In genomic region chr19:19488875-19489690, GRCh38 we compare ENCODE assay signal across 8 cellular contexts. TPM values are rescaled to one million over a fixed set of nuclear protein-coding genes. Genes with fewer than 3 reads are reported as not detected.
DNase-seq lines count a peak whose midpoint lies in the region; ATAC-seq and TF ChIP-seq lines count a peak whose summit lies in the region.

No MANE protein-coding gene starts in this region.

- H3K79me2 ChIP-seq in SU-DHL-6 (ENCODE audit: insufficient read depth, low read length) (peaks cover 49% of the 10 kb centered on the region), trophoblast cell (ENCODE audit: control insufficient read depth, insufficient read depth, low read length, poor library complexity) (peaks cover 16% of the 10 kb centered on the region)

- H3K4me3 ChIP-seq in BLaER1 (0 out of 2 replicates have a peak overlapping the region, but pooled peaks have one; percentile 9), SU-DHL-6 (ENCODE audit: insufficient read depth, low read length, poor library complexity, severe bottlenecking) (no peak overlapping the region), trophoblast cell (ENCODE audit: low read depth, low read length) (no peak overlapping the region), tibial artery (peak overlapping the region; percentile 32 to 37)

- H3K14ac ChIP-seq in trophoblast cell (ENCODE audit: low read length) = no peak overlapping the region

- H2AK5ac ChIP-seq in trophoblast cell (ENCODE audit: low read length) = no peak overlapping the region

- peaks cover 97% of the 10 kb centered on the region for H4K20me1 ChIP-seq in BLaER1
- no peaks in the 10 kb centered on the region for H4K20me1 ChIP-seq in SU-DHL-6 (ENCODE audit: low read depth, low read length)

- no peaks in the 10 kb centered on the region for H3K27me3 Mint-ChIP-seq in activated naive CD8-positive, alpha-beta T cell treated with anti-CD3 and anti-CD28 coated beads for 36 hours

- ATAC-seq in GM19351 (IDR thresholded peaks at IDR 0.05; ENCODE audit: unreplicated experiment) (peak; percentile 73), Right ventricle myocardium inferior (peak; percentile 61)

- H3K4me3 Mint-ChIP-seq in activated naive CD8-positive, alpha-beta T cell treated with anti-CD3 and anti-CD28 coated beads for 36 hours = peak overlapping the region; percentile 58

- H3K4me1 Mint-ChIP-seq in activated naive CD8-positive, alpha-beta T cell treated with anti-CD3 and anti-CD28 coated beads for 36 hours = peaks cover 53% of the 10 kb centered on the region

- H2BK12ac ChIP-seq in trophoblast cell (ENCODE audit: low read length) = peak overlapping the region; percentile 44

- H2BK120ac ChIP-seq in trophoblast cell (ENCODE audit: insufficient read depth, low read length, poor library complexity) = peak overlapping the region; percentile 42

- intact Hi-C loops in Right ventricle myocardium inferior (cut with DNase I) (loop anchor here (5.0 kb wide), 1 partner anchor 82 kb away; the partner anchor contains the start of gene GATAD2A), tibial artery (cut with DNase I; ENCODE audit: low total_unique reads) (no loop called here)

- H3K9me2 ChIP-seq in SU-DHL-6 (replicated peaks; ENCODE audit: insufficient read depth, low read length) = no peaks in the 10 kb centered on the region

- H3K27me3 ChIP-seq in BLaER1 (no peaks in the 10 kb centered on the region), SU-DHL-6 (ENCODE audit: low read length) (no peaks in the 10 kb centered on the region), trophoblast cell (ENCODE audit: insufficient read depth, low read length) (no peaks in the 10 kb centered on the region), tibial artery (no peaks in the 10 kb centered on the region)

- WGBS in trophoblast cell (ENCODE audit: extremely low coverage, insufficient coverage, insufficient read length) = no CpG with 5 or more reads among the region's 14 CpGs

- H3F3A ChIP-seq in SU-DHL-6 (ENCODE audit: insufficient read depth) = peaks cover 17% of the 10 kb centered on the region

- no peaks in the 10 kb centered on the region for H3K9me3 ChIP-seq in BLaER1
- H3K9me3 ChIP-seq in SU-DHL-6 (ENCODE audit: insufficient read depth, low read length) = no peaks in the 10 kb centered on the region
- H3K9me3 ChIP-seq in trophoblast cell (ENCODE audit: insufficient read depth, low read depth, low read length) = peaks cover 1% of the 10 kb centered on the region
- H3K9me3 ChIP-seq in tibial artery = no peaks in the 10 kb centered on the region

- TF ChIP-seq CTCF in SU-DHL-6 (IDR thresholded peaks at IDR 0.05; ENCODE audit: insufficient read depth, low read length, poor library complexity, severe bottlenecking) (no peak), tibial artery (IDR thresholded peaks at IDR 0.05) (no peak)

- H3K27ac ChIP-seq in BLaER1 (peak overlapping the region; percentile 79), SU-DHL-6 (ENCODE audit: low read depth, low read length) (peak overlapping the region; percentile 71), trophoblast cell (ENCODE audit: low read depth, low read length) (peak overlapping the region; percentile 81), tibial artery (peak overlapping the region; percentile 78 to 86)

- H3K36me3 ChIP-seq in BLaER1 (peaks cover 56% of the 10 kb centered on the region), SU-DHL-6 (ENCODE audit: low read length) (no peaks in the 10 kb centered on the region), trophoblast cell (ENCODE audit: control insufficient read depth in 1 of 2, insufficient read depth in 2 of 2, low read length in 2 of 2) (peaks cover 32% of the 10 kb centered on the region in 2 experiments), tibial artery (peaks cover 13 to 28% (median 19%) of the 10 kb centered on the region in 3 donors)

- DNase-seq in HUDEP-2 (lab: John Stamatoyannopoulos, UW; ENCODE audit: unreplicated experiment in 76 of 76) (peak in 75 of 76 experiments; percentile 50 to 98 (median 91)), Right ventricle myocardium inferior (ENCODE audit: missing footprints) (peak; percentile 90), trophoblast cell (peak; percentile 82 to 86), tibial artery (peak; percentile 84 to 93)
- peak; percentile 86 for DNase-seq in activated naive CD8-positive, alpha-beta T cell treated with anti-CD3 and anti-CD28 coated beads for 36 hours

- H4K12ac ChIP-seq in trophoblast cell (ENCODE audit: low read depth, low read length) = peak overlapping the region; percentile 16

- H3K4me2 ChIP-seq in BLaER1 (peak overlapping the region; percentile 82), SU-DHL-6 (ENCODE audit: low read depth, low read length, poor library complexity, severe bottlenecking) (peak overlapping the region; percentile 22), trophoblast cell (ENCODE audit: low read length) (peak overlapping the region; percentile 30)

- peak overlapping the region; percentile 31 for H3K18ac ChIP-seq in trophoblast cell (ENCODE audit: low read length)

- H3K4me1 ChIP-seq in BLaER1 = peaks cover 66% of the 10 kb centered on the region
- H3K4me1 ChIP-seq in trophoblast cell (ENCODE audit: control insufficient read depth in 1 of 2, insufficient read depth in 2 of 2, low read length in 2 of 2) = peaks cover 49 to 53% of the 10 kb centered on the region in 2 experiments
- peaks cover 0 to 50% (median 29%) of the 10 kb centered on the region in 4 donors for H3K4me1 ChIP-seq in tibial artery

- H2AFZ ChIP-seq in SU-DHL-6 (ENCODE audit: low read depth, low read length, severe bottlenecking) (no peak overlapping the region), trophoblast cell (ENCODE audit: insufficient read depth, low read length, poor library complexity) (peak overlapping the region; percentile 1)

- peak overlapping the region; percentile 50 for H4K91ac ChIP-seq in trophoblast cell (ENCODE audit: low read depth, low read length)

- H3K27ac Mint-ChIP-seq in activated naive CD8-positive, alpha-beta T cell treated with anti-CD3 and anti-CD28 coated beads for 36 hours = peak overlapping the region; percentile 95

- H4K8ac ChIP-seq in trophoblast cell (ENCODE audit: low read depth, low read length) = no peak overlapping the region

- peak overlapping the region; percentile 42 for H2BK5ac ChIP-seq in trophoblast cell (ENCODE audit: low read depth, low read length, poor library complexity)

- H3K9ac ChIP-seq in BLaER1 (peak overlapping the region; percentile 62), SU-DHL-6 (ENCODE audit: low read length) (peak overlapping the region; percentile 25), trophoblast cell (ENCODE audit: low read length) (no peak overlapping the region)

- peak overlapping the region; percentile 20 for H3K4ac ChIP-seq in trophoblast cell (ENCODE audit: low read depth, low read length)

- H3K79me1 ChIP-seq in trophoblast cell (ENCODE audit: low read length) = peaks cover 15% of the 10 kb centered on the region

- H3K9me3 Mint-ChIP-seq in activated naive CD8-positive, alpha-beta T cell treated with anti-CD3 and anti-CD28 coated beads for 36 hours = no peaks in the 10 kb centered on the region

- no peak overlapping the region for H3K23ac ChIP-seq in trophoblast cell (ENCODE audit: low read length)

- H3K36me3 Mint-ChIP-seq in activated naive CD8-positive, alpha-beta T cell treated with anti-CD3 and anti-CD28 coated beads for 36 hours = peaks cover 8% of the 10 kb centered on the region

RNA-seq across cellular contexts. Expression of gene TSSK6, which starts 26.3 kb away (rescaled TPM):
- 1 to 10 TPM; 3.0 to 3.1 TPM for total RNA-seq in activated naive CD8-positive, alpha-beta T cell treated with anti-CD3 and anti-CD28 coated beads for 36 hours
- total RNA-seq in Right ventricle myocardium inferior = 0.32 TPM
- polyA plus RNA-seq in trophoblast cell (2013) = 1.1 and 1.4 TPM in 2 replicates

RNA-seq across cellular contexts. Expression of gene NDUFA13, which starts 26.9 kb away (rescaled TPM):
- total RNA-seq in activated naive CD8-positive, alpha-beta T cell treated with anti-CD3 and anti-CD28 coated beads for 36 hours = 100 to 1,000 TPM; 306 to 312 TPM
- total RNA-seq in Right ventricle myocardium inferior = 1,344 TPM
- polyA plus RNA-seq in trophoblast cell (2013) = 160 and 164 TPM in 2 replicates

RNA-seq across cellular contexts. Expression of gene YJEFN3, which starts 39.6 kb away (rescaled TPM):
- total RNA-seq in activated naive CD8-positive, alpha-beta T cell treated with anti-CD3 and anti-CD28 coated beads for 36 hours = 1 to 10 TPM; 5.7 to 7.8 TPM
- total RNA-seq in Right ventricle myocardium inferior = 6.5 TPM
- polyA plus RNA-seq in trophoblast cell (2013) = 4.5 and 4.6 TPM in 2 replicates

RNA-seq across cellular contexts. Expression of gene CILP2, which starts 49.0 kb away (rescaled TPM):
- under 1 TPM; 0.18 to 0.23 TPM for total RNA-seq in activated naive CD8-positive, alpha-beta T cell treated with anti-CD3 and anti-CD28 coated beads for 36 hours
- 0.30 TPM for total RNA-seq in Right ventricle myocardium inferior
- 0.52 and 0.56 TPM in 2 replicates for polyA plus RNA-seq in trophoblast cell (2013)

Comparison
In these comparisons a context has a peak if more than half of its experiments do, and no peak if none do; other contexts are left out.
1. H3K4me2 ChIP-seq: peak in every context shown above with its lines; median percentile 82 in BLaER1; 30 in trophoblast cell; 22 in SU-DHL-6.
2. H3K4me3 ChIP-seq: peak in BLaER1 (single experiment) and tibial artery (2 of 2); none in SU-DHL-6 (single experiment) and trophoblast cell (single experiment).
3. Peak in every context shown above with its lines, with median percentiles within 50 percentile points of each other: H3K27ac ChIP-seq and DNase-seq.